Comparison of ENCODE assay signal across 8 cellular contexts in the genomic region with DNA sequence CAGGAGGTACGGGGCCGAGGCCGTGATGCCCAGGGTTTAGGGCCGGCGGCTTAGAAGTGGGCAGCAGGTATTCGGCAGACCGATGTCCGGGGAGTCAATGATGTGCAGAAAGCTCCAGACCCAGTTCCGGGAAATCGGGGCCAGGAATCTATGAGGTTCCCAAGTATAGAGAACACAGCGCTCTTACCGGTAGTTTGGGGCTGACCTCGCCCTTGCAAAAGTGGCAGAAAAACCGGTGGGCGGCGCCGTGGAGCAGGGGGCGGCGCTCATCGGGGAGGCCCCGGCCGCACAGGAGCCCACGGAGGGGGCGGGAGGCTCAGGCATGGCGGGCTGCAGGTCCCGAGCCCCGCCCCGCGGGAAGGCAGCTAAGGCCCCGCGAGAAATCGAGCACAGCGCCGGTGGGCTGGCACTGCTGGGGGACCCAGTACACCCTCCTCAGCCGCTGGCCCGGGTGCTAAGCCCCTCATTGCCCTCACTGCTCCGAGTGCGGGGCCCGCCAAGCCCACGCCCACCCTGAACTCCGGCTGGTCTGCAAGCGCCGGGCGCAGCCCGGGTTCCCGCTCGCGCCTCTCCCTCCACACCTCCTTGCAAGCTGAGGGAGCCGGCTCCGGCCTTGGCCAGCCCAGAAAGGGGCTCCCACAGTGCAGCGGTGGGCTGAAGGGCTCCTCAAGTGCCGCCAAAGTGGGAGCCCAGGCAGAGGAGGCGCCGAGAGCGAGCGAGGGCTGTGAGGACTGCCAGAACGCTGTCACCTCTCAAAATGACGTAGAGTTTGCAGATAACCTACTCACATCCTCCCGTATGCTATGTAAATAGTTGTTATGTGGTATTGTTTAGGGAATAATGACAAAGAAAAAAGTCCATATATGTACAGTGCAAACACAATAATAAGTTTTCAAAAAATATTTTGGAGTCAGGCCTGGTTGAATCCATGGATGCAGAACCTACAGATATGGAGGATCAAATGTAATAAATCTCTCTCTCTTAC.
DNase-seq lines count a peak whose midpoint lies in the region; ATAC-seq and TF ChIP-seq lines count a peak whose summit lies in the region.
"Not testable (repeated sequence)": the region's sequence is repeated elsewhere in the genome, so short reads cannot be mapped to it uniquely, and the experiment has no call there.

No MANE protein-coding gene starts in this region.

- not testable (repeated sequence) for H3K36me3 ChIP-seq in CD4-positive, CD25-positive, alpha-beta regulatory T cell (ENCODE audit: control insufficient read depth, insufficient read depth, low read length); RWPE2 (ENCODE audit: low read depth); upper lobe of right lung

- H3K9me3 Mint-ChIP-seq in CD4-positive, CD25-positive, alpha-beta regulatory T cell; activated CD8-positive, alpha-beta memory T cell treated with anti-CD3 and anti-CD28 coated beads, Interleukin-2, amount 10 ng/mL, durations not matched to agents 7 days and 5 days (ENCODE audit: low read depth); natural killer cell: not testable (repeated sequence)

- TF ChIP-seq CTCF in RWPE2 (IDR thresholded peaks at IDR 0.05; ENCODE audit: poor library complexity, severe bottlenecking); natural killer cell (IDR thresholded peaks at IDR 0.05); upper lobe of right lung (IDR thresholded peaks at IDR 0.05): not testable (repeated sequence)

- not testable (repeated sequence) for H3K9me3 ChIP-seq in CD4-positive, CD25-positive, alpha-beta regulatory T cell (ENCODE audit: control insufficient read depth in 2 of 2, low read length in 2 of 2); RWPE2 (ENCODE audit: severe bottlenecking); upper lobe of right lung

- intact Hi-C loops in left colon (cut with DNase I, micrococcal nuclease); natural killer cell (cut with micrococcal nuclease); upper lobe of right lung (cut with DNase I): not testable (repeated sequence)

- CTCF ChIA-PET in activated CD8-positive, alpha-beta memory T cell treated with anti-CD3 and anti-CD28 coated beads, Interleukin-2, amount 10 ng/mL, durations not matched to agents 7 days and 5 days (lab: Charles Lee) = not testable (repeated sequence)

- not testable (repeated sequence) for H3K27me3 Mint-ChIP-seq in CD4-positive, CD25-positive, alpha-beta regulatory T cell; activated CD8-positive, alpha-beta memory T cell treated with anti-CD3 and anti-CD28 coated beads, Interleukin-2, amount 10 ng/mL, durations not matched to agents 7 days and 5 days; natural killer cell (ENCODE audit: low read depth in 2 of 2)

- H3K4me3 Mint-ChIP-seq in CD4-positive, CD25-positive, alpha-beta regulatory T cell; activated CD8-positive, alpha-beta memory T cell treated with anti-CD3 and anti-CD28 coated beads, Interleukin-2, amount 10 ng/mL, durations not matched to agents 7 days and 5 days; natural killer cell: not testable (repeated sequence)

- H3K36me3 Mint-ChIP-seq in CD4-positive, CD25-positive, alpha-beta regulatory T cell; activated CD8-positive, alpha-beta memory T cell treated with anti-CD3 and anti-CD28 coated beads, Interleukin-2, amount 10 ng/mL, durations not matched to agents 7 days and 5 days; natural killer cell: not testable (repeated sequence)

- DNase-seq in CD4-positive, CD25-positive, alpha-beta regulatory T cell; RWPE2 (ENCODE audit: low spot score); activated CD8-positive, alpha-beta memory T cell treated with anti-CD3 and anti-CD28 coated beads, Interleukin-2, amount 10 ng/mL, durations not matched to agents 7 days and 5 days; left colon; natural killer cell; upper lobe of right lung: not testable (repeated sequence)

- H3K4me1 Mint-ChIP-seq in CD4-positive, CD25-positive, alpha-beta regulatory T cell; activated CD8-positive, alpha-beta memory T cell treated with anti-CD3 and anti-CD28 coated beads, Interleukin-2, amount 10 ng/mL, durations not matched to agents 7 days and 5 days; natural killer cell: not testable (repeated sequence)

- not testable (repeated sequence) for H3K4me3 ChIP-seq in CD4-positive, CD25-positive, alpha-beta regulatory T cell (ENCODE audit: low read depth, low read length); RWPE2 (ENCODE audit: severe bottlenecking); upper lobe of right lung

- ATAC-seq in CD4-positive, CD25-positive, alpha-beta regulatory T cell (ENCODE audit: low read depth in 2 of 2) = peak; percentile 48 to 49
- peak; percentile 54 for ATAC-seq in HG02571 (IDR thresholded peaks at IDR 0.05; ENCODE audit: unreplicated experiment)
- ATAC-seq in RWPE2 (ENCODE audit: low read depth) = peak; percentile 62
- peak; percentile 70 for ATAC-seq in activated CD8-positive, alpha-beta memory T cell treated with anti-CD3 and anti-CD28 coated beads, Interleukin-2, amount 10 ng/mL, durations not matched to agents 7 days and 5 days
- ATAC-seq in esophagus mucosa = peak; percentile 67
- ATAC-seq in left colon = peak; percentile 66
- peak in 2 of 3 donors; percentile 48 to 53 for ATAC-seq in natural killer cell
- ATAC-seq in upper lobe of right lung = peak; percentile 77

- not testable (repeated sequence) for H3K27me3 ChIP-seq in CD4-positive, CD25-positive, alpha-beta regulatory T cell (ENCODE audit: control insufficient read depth, insufficient read depth, low read length); RWPE2 (ENCODE audit: insufficient read depth, poor library complexity, severe bottlenecking); upper lobe of right lung

- not testable (repeated sequence) for H3K27ac Mint-ChIP-seq in CD4-positive, CD25-positive, alpha-beta regulatory T cell; activated CD8-positive, alpha-beta memory T cell treated with anti-CD3 and anti-CD28 coated beads, Interleukin-2, amount 10 ng/mL, durations not matched to agents 7 days and 5 days; natural killer cell

- not testable (repeated sequence) for H3K4me1 ChIP-seq in CD4-positive, CD25-positive, alpha-beta regulatory T cell (ENCODE audit: control insufficient read depth, insufficient read depth, low read length, poor library complexity, severe bottlenecking); RWPE2 (ENCODE audit: insufficient read depth, poor library complexity, severe bottlenecking); upper lobe of right lung

- H3K27ac ChIP-seq in CD4-positive, CD25-positive, alpha-beta regulatory T cell (ENCODE audit: insufficient read depth, low read length, poor library complexity, severe bottlenecking); RWPE2 (ENCODE audit: poor library complexity, severe bottlenecking); upper lobe of right lung: not testable (repeated sequence)
